ENCODE assay signal across 17 cellular contexts in genomic region chr6:40802481-40802880, GRCh38.
DNase-seq lines count a peak whose midpoint lies in the region; ATAC-seq, FAIRE-seq and TF ChIP-seq lines count a peak whose summit lies in the region.
"Had no signal": no experiment of that assay in that cellular context is flagged by ENCODE, and none has a peak within 500 bp of the region (broad histone marks: within the 10 kb centered on the region; RNA-seq: fewer than 3 reads in every experiment).

No MANE protein-coding gene starts in this region.

- TF ChIP-seq EP300 in H1 (IDR thresholded peaks at IDR 0.05; ENCODE audit: borderline replicate concordance in 1 of 2, low read depth in 2 of 2, low read length in 2 of 2): no peak

- H2BK12ac ChIP-seq in H1 (ENCODE audit: low read depth, low read length): no peak overlapping the region
- H2BK12ac ChIP-seq in neuronal stem cell (ENCODE audit: low read length): no peak overlapping the region

- H3K36me3 ChIP-seq in right atrium auricular region (no peaks in the 10 kb centered on the region), H1 (ENCODE audit: control insufficient read depth in 2 of 4, insufficient read depth in 4 of 4, low read length in 3 of 4) (no peaks in the 10 kb centered on the region), heart right ventricle (no peaks in the 10 kb centered on the region), neuronal stem cell (replicated peaks in 1 of 2; ENCODE audit: control insufficient read depth in 2 of 2, insufficient read depth in 2 of 2, low read length in 2 of 2) (no peaks in the 10 kb centered on the region)

- H3K56ac ChIP-seq in H1 (replicated peaks; ENCODE audit: insufficient read length, low read depth, low read length): no peak overlapping the region

- intact Hi-C loops in Right ventricle myocardium inferior (cut with DNase I) (no loop called here), heart right ventricle (cut with DNase I) (no loop called here), CD14-positive monocyte (cut with micrococcal nuclease) (no loop called here)

- no peak for TF ChIP-seq POLR2A in H1 (IDR thresholded peaks at IDR 0.05; ENCODE audit: control extremely low read depth in 1 of 2, low read depth in 2 of 2, low read length in 2 of 2)

- H3K79me2 ChIP-seq in H1 (ENCODE audit: control insufficient read depth in 1 of 2, insufficient read depth in 2 of 2, low read length in 2 of 2): no peaks in the 10 kb centered on the region

- no peak overlapping the region for H2AK5ac ChIP-seq in H1 (ENCODE audit: low read depth, low read length)
- peak overlapping the region; percentile 51 for H2AK5ac ChIP-seq in neuronal stem cell (ENCODE audit: low read depth, low read length)

- TF ChIP-seq CTCF in right atrium auricular region (IDR thresholded peaks at IDR 0.05) (no peak), H1 (IDR thresholded peaks at IDR 0.05; ENCODE audit: control extremely low read depth in 1 of 3, insufficient read depth in 1 of 3, low read depth in 1 of 3, low read length in 3 of 3) (no peak), heart right ventricle (IDR thresholded peaks at IDR 0.05) (no peak), CD14-positive monocyte (IDR thresholded peaks at IDR 0.05) (no peak)

- H2BK20ac ChIP-seq in H1 (ENCODE audit: low read length): 0 out of 2 replicates have a peak overlapping the region, but pooled peaks have one; percentile 6

- peaks cover 0 to 12% of the 10 kb centered on the region in 2 donors for H3K4me1 ChIP-seq in right atrium auricular region
- peaks cover 0 to 8% (median 2%) of the 10 kb centered on the region in 4 experiments; a peak in 3 of 7 replicates for H3K4me1 ChIP-seq in H1 (replicated peaks in 1 of 4; ENCODE audit: control insufficient read depth in 3 of 4, insufficient read depth in 4 of 4, low read length in 3 of 4)
- H3K4me1 ChIP-seq in heart right ventricle: peaks cover 0 to 14% (median 0%) of the 10 kb centered on the region in 9 donors
- H3K4me1 ChIP-seq in neuronal stem cell (ENCODE audit: control insufficient read depth in 2 of 2, insufficient read depth in 1 of 2, low read depth in 1 of 2, low read length in 2 of 2): peaks cover 0 to 1% of the 10 kb centered on the region in 2 donors

- ATAC-seq in Right ventricle myocardium inferior (peak; percentile 67), heart right ventricle (peak; percentile 25 to 87 (median 72))
- ATAC-seq: HCT116 had no signal

- H2BK120ac ChIP-seq in H1 (replicated peaks; ENCODE audit: low read depth, low read length) (no peak overlapping the region), neuronal stem cell (ENCODE audit: low read depth, low read length) (no peak overlapping the region)

- no peak overlapping the region for H2BK15ac ChIP-seq in H1 (ENCODE audit: low read length)
- no peak overlapping the region for H2BK15ac ChIP-seq in neuronal stem cell (ENCODE audit: low read length)

- no peak overlapping the region for H4K8ac ChIP-seq in H1 (ENCODE audit: extremely low read depth, insufficient read depth, low read length)
- no peak overlapping the region for H4K8ac ChIP-seq in neuronal stem cell (ENCODE audit: low read depth, low read length)

- H3K9me3 ChIP-seq in right atrium auricular region (no peaks in the 10 kb centered on the region), H1 (ENCODE audit: insufficient read depth in 2 of 2, low read depth in 1 of 2, low read length in 1 of 2) (no peaks in the 10 kb centered on the region), heart right ventricle (no peaks in the 10 kb centered on the region), neuronal stem cell (replicated peaks in 1 of 2; ENCODE audit: control insufficient read depth in 2 of 2, insufficient read depth in 1 of 2, low read depth in 1 of 2, low read length in 2 of 2) (no peaks in the 10 kb centered on the region)

- H3K27me3 ChIP-seq in right atrium auricular region: no peaks in the 10 kb centered on the region
- peaks cover 0 to 8% (median 4%) of the 10 kb centered on the region in 4 experiments; a peak in 3 of 7 replicates for H3K27me3 ChIP-seq in H1 (replicated peaks in 1 of 4; ENCODE audit: control insufficient read depth in 3 of 4, extremely low read depth in 1 of 4, insufficient read depth in 3 of 4, low read length in 3 of 4)
- peaks cover 0 to 2% (median 0%) of the 10 kb centered on the region in 7 donors for H3K27me3 ChIP-seq in heart right ventricle
- no peaks in the 10 kb centered on the region for H3K27me3 ChIP-seq in neuronal stem cell (ENCODE audit: control insufficient read depth in 3 of 3, insufficient read depth in 3 of 3, low read depth in 1 of 3, low read length in 3 of 3)

- no peak for TF ChIP-seq RAD21 in H1 (IDR thresholded peaks at IDR 0.05 in 1 of 2, conservative IDR thresholded peaks at IDR 0.05 in 1 of 2; ENCODE audit: low read depth in 2 of 2, low read length in 2 of 2)

- H3K4me1 Mint-ChIP-seq in CD14-positive monocyte: peaks cover 51% of the 10 kb centered on the region

- CTCF ChIA-PET in H1 (lab: Charles Lee; ENCODE audit: partially characterized antibody): interaction anchor here (0.9 to 3.4 kb wide), 3 partner anchors 11 to 90 kb away, joined by 3 to 24 read pairs (median 8); no protein-coding TSS in a partner anchor

- H3K4me2 ChIP-seq in H1 (ENCODE audit: insufficient read depth in 1 of 2, low read depth in 2 of 2, low read length in 2 of 2) (no peak overlapping the region), neuronal stem cell (ENCODE audit: insufficient read depth, low read length, poor library complexity, severe bottlenecking) (no peak overlapping the region)

- H2BK5ac ChIP-seq in H1 (ENCODE audit: low read depth, low read length) (no peak overlapping the region), neuronal stem cell (ENCODE audit: low read length) (no peak overlapping the region)

- H2AFZ ChIP-seq in H1 (ENCODE audit: low read length) (no peak overlapping the region), neuronal stem cell (ENCODE audit: low read length) (no peak overlapping the region)

- no peak for FAIRE-seq in H1 (lab: Jason Lieb, UNC)
- FAIRE-seq: G401.6, GM12892, H54 had no signal

- no peak overlapping the region for H4K91ac ChIP-seq in H1 (replicated peaks; ENCODE audit: insufficient read length, low read length)
- no peak overlapping the region for H4K91ac ChIP-seq in neuronal stem cell (ENCODE audit: low read depth, low read length, poor library complexity)

- H3K4ac ChIP-seq in H1 (replicated peaks; ENCODE audit: insufficient read length, low read depth, low read length) (no peak overlapping the region), neuronal stem cell (ENCODE audit: low read length) (no peak overlapping the region)

- H3K14ac ChIP-seq in H1 (ENCODE audit: insufficient read length): no peak overlapping the region
- peak overlapping the region; percentile 59 for H3K14ac ChIP-seq in neuronal stem cell (ENCODE audit: low read length)

- POLR2A ChIA-PET in H1 (lab: Charles Lee; ENCODE audit: partially characterized antibody): no interaction called here

- H3K27me3 Mint-ChIP-seq in CD14-positive monocyte (ENCODE audit: low read depth in 3 of 3): peaks cover 0 to 11% (median 5%) of the 10 kb centered on the region in 3 donors
- H3K27me3 Mint-ChIP-seq: CD4-positive, alpha-beta memory T cell had no signal

- H3K79me1 ChIP-seq in H1 (ENCODE audit: low read depth, low read length) (no peaks in the 10 kb centered on the region), neuronal stem cell (ENCODE audit: low read depth, low read length) (no peaks in the 10 kb centered on the region)

- H3K27ac Mint-ChIP-seq in CD14-positive monocyte: peak overlapping the region in 1 of 7 donors; percentile 64

- H3K27ac ChIP-seq in right atrium auricular region (no peak overlapping the region), H1 (ENCODE audit: low read depth, low read length) (no peak overlapping the region), heart right ventricle (no peak overlapping the region), neuronal stem cell (replicated peaks; ENCODE audit: low read length) (no peak overlapping the region)

- peaks cover 0 to 4% of the 10 kb centered on the region in 2 experiments for H4K20me1 ChIP-seq in H1 (replicated peaks in 1 of 2; ENCODE audit: control insufficient read depth in 1 of 2, insufficient read depth in 2 of 2, low read length in 2 of 2)

- H3K23ac ChIP-seq in H1 (ENCODE audit: insufficient read length) (no peak overlapping the region), neuronal stem cell (ENCODE audit: low read depth, low read length, poor library complexity) (no peak overlapping the region)

- 89% methylated on average over 2 of the region's 5 CpGs; no CpG with 5 or more reads in 1 of the 2 experiments for WGBS in H1 (ENCODE audit: extremely low coverage in 1 of 2, insufficient coverage in 1 of 2, insufficient read length in 1 of 2, insufficient replicate concordance in 2 of 2, low coverage in 1 of 2, low lambda C conversion rate in 2 of 2, missing lambda C conversion rate in 1 of 2), 2 experiments
- 42 to 50% methylated on average over 5 of the region's 5 CpGs for WGBS in heart right ventricle, 2 donors
- no CpG with 5 or more reads among the region's 5 CpGs for WGBS in neuronal stem cell (ENCODE audit: extremely low coverage in 2 of 2, insufficient read length in 2 of 2, insufficient replicate concordance in 1 of 2), 2 donors

- no peaks in the 10 kb centered on the region for H3K36me3 Mint-ChIP-seq in CD14-positive monocyte
- H3K36me3 Mint-ChIP-seq: CD4-positive, alpha-beta memory T cell had no signal

- no peaks in the 10 kb centered on the region for H3K23me2 ChIP-seq in H1 (ENCODE audit: low read depth, low read length)

- no peak for DNase-seq in Right ventricle myocardium inferior (ENCODE audit: missing footprints)
- no peak for DNase-seq in right atrium auricular region (ENCODE audit: low spot score)
- no peak for DNase-seq in H1 (ENCODE audit: low read depth in 1 of 2, low spot score in 2 of 2)
- peak in 1 of 2 donors; percentile 14 for DNase-seq in heart right ventricle
- DNase-seq in neuronal stem cell (ENCODE audit: low spot score): no peak
- DNase-seq in activated gamma-delta T cell (lab: John Stamatoyannopoulos, UW): no peak
- DNase-seq in CD14-positive monocyte (ENCODE audit: low spot score): no peak
- DNase-seq in RKO (ENCODE audit: low spot score): no peak
- DNase-seq: 8988T; AML-193; CD4-positive, alpha-beta memory T cell; DMS79; EL had no signal

- H4K5ac ChIP-seq in H1 (ENCODE audit: insufficient read length, low read depth, low read length): no peak overlapping the region

- H3K4me3 ChIP-seq in right atrium auricular region (no peak overlapping the region), H1 (ENCODE audit: extremely low read depth in 1 of 4, insufficient read depth in 2 of 4, low read depth in 3 of 4, low read length in 4 of 4) (no peak overlapping the region), heart right ventricle (no peak overlapping the region), neuronal stem cell (ENCODE audit: low read length in 2 of 2) (no peak overlapping the region)

- peaks cover 0 to 3% (median 0%) of the 10 kb centered on the region in 7 donors for H3K9me3 Mint-ChIP-seq in CD14-positive monocyte
- H3K9me3 Mint-ChIP-seq: CD4-positive, alpha-beta memory T cell had no signal

- H3K9ac ChIP-seq in H1 (replicated peaks in 1 of 4; ENCODE audit: extremely low read depth in 1 of 4, low read depth in 3 of 4, low read length in 3 of 4): no peak overlapping the region
- H3K9ac ChIP-seq in neuronal stem cell (ENCODE audit: low read depth, low read length, poor library complexity): no peak overlapping the region

- H3K4me3 Mint-ChIP-seq in CD14-positive monocyte: no peak overlapping the region
- H3K4me3 Mint-ChIP-seq: CD4-positive, alpha-beta memory T cell had no signal

- H3K18ac ChIP-seq in H1 (ENCODE audit: extremely low read depth, low read length): no peak overlapping the region
- H3K18ac ChIP-seq in neuronal stem cell (ENCODE audit: low read length): peak overlapping the region; percentile 29
